11 cellular contexts compared by ENCODE assay signal in the genomic region with DNA sequence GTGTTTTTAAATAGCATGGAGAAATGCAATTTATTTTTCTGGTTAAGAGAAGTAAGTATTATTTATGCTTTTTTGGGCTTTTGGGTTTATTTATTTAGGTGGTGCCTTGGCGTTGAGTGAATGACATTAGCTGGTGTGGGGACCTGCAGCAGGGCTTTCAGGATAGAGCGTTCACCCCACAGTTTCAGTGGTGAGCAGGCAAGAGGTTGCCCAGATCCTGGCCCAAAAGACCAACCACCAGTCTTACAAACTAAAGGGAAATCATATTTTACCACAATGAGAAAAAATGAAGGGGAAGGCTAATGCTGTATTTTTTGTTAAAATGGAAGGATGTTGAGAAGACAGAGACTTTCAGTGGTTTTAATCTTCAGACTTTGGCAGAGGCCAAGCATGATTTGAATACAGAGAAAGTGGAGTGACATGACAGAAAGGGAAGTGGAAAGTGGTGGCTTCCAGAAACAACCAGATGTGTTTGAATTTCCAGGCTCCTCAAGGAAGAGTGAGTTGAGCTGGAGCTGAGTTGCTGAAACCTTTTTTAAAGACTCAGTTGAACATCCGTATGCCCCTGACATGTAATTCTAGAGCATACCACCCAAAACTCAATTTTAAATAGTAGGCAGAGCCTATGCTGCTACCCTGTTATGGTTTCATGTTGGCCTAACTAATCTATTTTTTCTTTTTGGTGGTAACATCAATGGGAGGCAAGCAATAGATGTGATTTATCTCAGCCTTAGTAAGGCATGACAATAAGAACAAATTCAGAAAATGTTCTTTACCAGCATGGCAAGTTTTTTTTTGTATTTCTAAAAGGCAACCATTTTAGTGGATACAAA.
A peak's percentile ranks its signal among the peaks of the same experiment; 100 is the strongest.
DNase-seq lines count a peak whose midpoint lies in the region; ATAC-seq and TF ChIP-seq lines count a peak whose summit lies in the region.
"Had no signal": no experiment of that assay in that cellular context is flagged by ENCODE, and none has a peak within 500 bp of the region (broad histone marks: within the 10 kb centered on the region; RNA-seq: fewer than 3 reads in every experiment).

No MANE protein-coding gene starts in this region.

- ATAC-seq in GM21360 (IDR thresholded peaks at IDR 0.05; ENCODE audit: unreplicated experiment) (peak; percentile 72), HG03457 (IDR thresholded peaks at IDR 0.05; ENCODE audit: unreplicated experiment) (peak; percentile 65), heart right ventricle (no peak)

- TF ChIP-seq CTCF in GM12864 (IDR thresholded peaks at IDR 0.05; ENCODE audit: low read depth, low read length, missing control alignments) = no peak
- no peak for TF ChIP-seq CTCF in esophagus muscularis mucosa (IDR thresholded peaks at IDR 0.05)
- no peak for TF ChIP-seq CTCF in heart right ventricle (IDR thresholded peaks at IDR 0.05)

- H3K4me3 ChIP-seq in GM12864 (ENCODE audit: low read depth, low read length) (no peak overlapping the region), esophagus muscularis mucosa (no peak overlapping the region), heart right ventricle (no peak overlapping the region)

- peaks cover 20 to 28% (median 23%) of the 10 kb centered on the region in 4 donors for H3K4me1 ChIP-seq in esophagus muscularis mucosa
- H3K4me1 ChIP-seq in heart right ventricle = peaks cover 0 to 79% (median 32%) of the 10 kb centered on the region in 9 donors

- H3K27me3 ChIP-seq in esophagus muscularis mucosa (no peaks in the 10 kb centered on the region), heart right ventricle (no peaks in the 10 kb centered on the region)

- peak; percentile 38 for DNase-seq in GM12864 (ENCODE audit: low read depth)
- DNase-seq in esophagus muscularis mucosa (ENCODE audit: extremely low spot score) = peak; percentile 12
- DNase-seq in NCI-H226 = no peak
- no peak for DNase-seq in heart right ventricle
- no peak for DNase-seq in stimulated activated CD8-positive, alpha-beta memory T cell treated with anti-CD3 and anti-CD28 coated beads, Interleukin-4, amount 100 ng/mL, for 48 hours
- no peak for DNase-seq in NK-92 treated with Interleukin-12 subunit alpha and Interleukin-12 subunit beta, amount 100 ng/mL, for 24 hours (lab: John Stamatoyannopoulos, UW)
- DNase-seq: activated effector memory CD4-positive, alpha-beta T cell treated with Interleukin-2 at 50 U/mL for 16 hours; CD8-positive, alpha-beta memory T cell; SK-N-SH had no signal

- WGBS in esophagus muscularis mucosa = 89% methylated on average over 3 of the region's 3 CpGs
- 92% methylated on average over 3 of the region's 3 CpGs for WGBS in heart right ventricle, 2 donors

- TF ChIP-seq EP300 in esophagus muscularis mucosa (IDR thresholded peaks at IDR 0.05) = no peak

- TF ChIP-seq POLR2A in esophagus muscularis mucosa (IDR thresholded peaks at IDR 0.05; ENCODE audit: low read depth) = no peak

- peaks cover 0 to 2% (median 0%) of the 10 kb centered on the region in 4 donors for H3K36me3 ChIP-seq in esophagus muscularis mucosa
- H3K36me3 ChIP-seq in heart right ventricle = peaks cover 0 to 3% (median 0%) of the 10 kb centered on the region in 9 donors

- intact Hi-C loops in esophagus muscularis mucosa (cut with DNase I) = no loop called here
- intact Hi-C loops in heart right ventricle (cut with DNase I) = no loop called here

- H3K9me3 ChIP-seq in esophagus muscularis mucosa (no peaks in the 10 kb centered on the region), heart right ventricle (no peaks in the 10 kb centered on the region)
- H3K9me3 ChIP-seq: SK-N-SH had no signal

- H3K27ac ChIP-seq in esophagus muscularis mucosa (replicated peaks in 1 of 4) (peak overlapping the region in 1 of 4 donors; percentile 38), heart right ventricle (peak overlapping the region in 5 of 10 donors; percentile 38 to 77 (median 59))

Comparison
In these comparisons a context has a peak if more than half of its experiments do, and no peak if none do; other contexts are left out.
1. DNase-seq: peak in GM12864 (single experiment) and esophagus muscularis mucosa (single experiment); none in NCI-H226 (single experiment), heart right ventricle (0 of 2), stimulated activated CD8-positive, alpha-beta memory T cell treated with anti-CD3 and anti-CD28 coated beads, Interleukin-4, amount 100 ng/mL, for 48 hours (single experiment) and NK-92 treated with Interleukin-12 subunit alpha and Interleukin-12 subunit beta, amount 100 ng/mL, for 24 hours (single experiment).
2. ATAC-seq: peak in GM21360 (single experiment) and HG03457 (single experiment); none in heart right ventricle (0 of 8).